ENCODE assay signal across 22 cellular contexts in the genomic region with DNA sequence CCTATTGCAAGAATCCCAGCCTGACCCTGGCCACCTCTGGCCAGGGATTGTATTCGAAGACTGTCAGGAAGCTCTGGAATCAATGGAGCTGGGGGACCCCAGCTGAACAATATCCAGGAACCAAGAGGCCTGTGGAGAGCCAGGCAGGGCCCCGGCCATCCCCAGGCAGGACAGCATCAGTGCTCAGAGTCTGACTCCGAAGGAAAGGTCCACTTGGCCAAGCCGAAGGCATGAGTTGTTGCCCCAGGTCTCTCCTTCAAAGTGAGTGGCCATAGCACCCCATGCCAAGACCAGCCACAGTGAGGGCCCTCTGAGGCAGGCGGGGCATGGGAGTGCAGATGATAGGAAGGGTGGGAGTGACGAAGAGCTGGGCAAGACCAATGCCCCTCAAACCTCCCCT.
A peak's percentile ranks its signal among the peaks of the same experiment; 100 is the strongest.
DNase-seq lines count a peak whose midpoint lies in the region; ATAC-seq, FAIRE-seq and TF ChIP-seq lines count a peak whose summit lies in the region.
"Had no signal": no experiment of that assay in that cellular context is flagged by ENCODE, and none has a peak within 500 bp of the region (broad histone marks: within the 10 kb centered on the region; RNA-seq: fewer than 3 reads in every experiment).

No MANE protein-coding gene starts in this region.

- H3K79me2 ChIP-seq in H1 (ENCODE audit: control insufficient read depth in 1 of 2, insufficient read depth in 2 of 2, low read length in 2 of 2) = no peaks in the 10 kb centered on the region; a peak in 1 of 4 replicates

- H3K4me1 ChIP-seq in HUES48 (ENCODE audit: control insufficient read depth, insufficient read depth, low read length) (peaks cover 54% of the 10 kb centered on the region), H1 (replicated peaks in 1 of 4; ENCODE audit: control insufficient read depth in 3 of 4, insufficient read depth in 4 of 4, low read length in 3 of 4) (peaks cover 11 to 40% (median 34%) of the 10 kb centered on the region in 4 experiments), spleen (peaks cover 0 to 7% (median 0%) of the 10 kb centered on the region in 6 donors)
- H3K4me1 ChIP-seq: BLaER1 had no signal

- H2AK5ac ChIP-seq in H1 (ENCODE audit: low read depth, low read length) = peak overlapping the region; percentile 44; the same call in 1 of the 2 replicates

- in situ Hi-C loops in GM13976 (cut with MboI; ENCODE audit: low sequenced_read_pairs, unreplicated experiment) = no loop called here

- H3K9me3 ChIP-seq in HUES48 (ENCODE audit: control insufficient read depth, insufficient read depth, low read length) (no peaks in the 10 kb centered on the region), H1 (ENCODE audit: insufficient read depth in 2 of 2, low read depth in 1 of 2, low read length in 1 of 2) (no peaks in the 10 kb centered on the region), spleen (peaks cover 0 to 12% (median 0%) of the 10 kb centered on the region in 8 donors)
- H3K9me3 ChIP-seq: BLaER1 had no signal

- peak overlapping the region; percentile 64; the same call in 1 of the 2 replicates for H2BK5ac ChIP-seq in H1 (ENCODE audit: low read depth, low read length)

- H3K56ac ChIP-seq in H1 (replicated peaks; ENCODE audit: insufficient read length, low read depth, low read length) = no peak overlapping the region

- DNase-seq in H1 (ENCODE audit: low read depth in 1 of 2, low spot score in 2 of 2) (peak in 1 of 2 experiments; percentile 39), mesenteric fat pad (ENCODE audit: low spot score) (peak; percentile 65), spleen (no peak), GM13976 (ENCODE audit: low spot score) (no peak), cardiac septum (ENCODE audit: low spot score) (no peak)
- DNase-seq: CD4-positive, CD25-positive, alpha-beta regulatory T cell; CD8-positive, alpha-beta T cell; DMS 273 treated with DMSO at 0.1 percent for 48 hours; DMS79; EL; GDM1; GOT3; H7 had no signal

- H3K36me3 ChIP-seq in HUES48 (ENCODE audit: control insufficient read depth, insufficient read depth, low read length) (no peaks in the 10 kb centered on the region), H1 (ENCODE audit: control insufficient read depth in 2 of 4, insufficient read depth in 4 of 4, low read length in 3 of 4) (no peaks in the 10 kb centered on the region), spleen (no peaks in the 10 kb centered on the region)
- H3K36me3 ChIP-seq: BLaER1 had no signal

- no peak for TF ChIP-seq EP300 in H1 (IDR thresholded peaks at IDR 0.05; ENCODE audit: borderline replicate concordance in 1 of 2, low read depth in 2 of 2, low read length in 2 of 2)

- no peak overlapping the region for H4K5ac ChIP-seq in H1 (ENCODE audit: insufficient read length, low read depth, low read length)

- no peak overlapping the region for H3K23ac ChIP-seq in H1 (ENCODE audit: insufficient read length)

- FAIRE-seq in H1 (lab: Jason Lieb, UNC) = no peak
- FAIRE-seq: A204.1, D721Med, GM12878 had no signal

- no peak for ATAC-seq in GM19035 (IDR thresholded peaks at IDR 0.05; ENCODE audit: unreplicated experiment)
- ATAC-seq: CD8-positive, alpha-beta T cell; GM12878; HCT116 had no signal

- no peak for TF ChIP-seq RAD21 in H1 (IDR thresholded peaks at IDR 0.05 in 1 of 2, conservative IDR thresholded peaks at IDR 0.05 in 1 of 2; ENCODE audit: low read depth in 2 of 2, low read length in 2 of 2)

- H3K4me2 ChIP-seq in H1 (ENCODE audit: insufficient read depth in 1 of 2, low read depth in 2 of 2, low read length in 2 of 2) = no peak overlapping the region
- H3K4me2 ChIP-seq: BLaER1 had no signal

- peak overlapping the region; percentile 91; the same call in 1 of the 2 replicates for H2BK12ac ChIP-seq in H1 (ENCODE audit: low read depth, low read length)

- H3K9ac ChIP-seq in HUES48 (ENCODE audit: low read depth, low read length) = no peak overlapping the region
- H3K9ac ChIP-seq in H1 (replicated peaks in 1 of 4; ENCODE audit: extremely low read depth in 1 of 4, low read depth in 3 of 4, low read length in 3 of 4) = no peak overlapping the region
- H3K9ac ChIP-seq: BLaER1 had no signal

- TF ChIP-seq POLR2A in H1 (IDR thresholded peaks at IDR 0.05; ENCODE audit: control extremely low read depth in 1 of 2, low read depth in 2 of 2, low read length in 2 of 2) (no peak), spleen (IDR thresholded peaks at IDR 0.05) (no peak)

- intact Hi-C loops in spleen (cut with DNase I; ENCODE audit: low total_unique reads) (no loop called here), cardiac septum (cut with DNase I) (no loop called here)

- H3K18ac ChIP-seq in H1 (ENCODE audit: extremely low read depth, low read length) = peak overlapping the region; percentile 27; the same call in 1 of the 2 replicates

- no peak overlapping the region for H4K8ac ChIP-seq in H1 (ENCODE audit: extremely low read depth, insufficient read depth, low read length)

- no peak overlapping the region for H2AFZ ChIP-seq in H1 (ENCODE audit: low read length)

- H3K4me3 ChIP-seq in HUES48 (ENCODE audit: low read depth, low read length) = no peak overlapping the region
- H3K4me3 ChIP-seq in H1 (ENCODE audit: extremely low read depth in 1 of 4, insufficient read depth in 2 of 4, low read depth in 3 of 4, low read length in 4 of 4) = no peak overlapping the region
- H3K4me3 ChIP-seq in spleen = no peak overlapping the region
- H3K4me3 ChIP-seq: BLaER1, GM12878 had no signal

- peak overlapping the region; percentile 74; the same call in 1 of the 2 replicates for H2BK20ac ChIP-seq in H1 (ENCODE audit: low read length)

- no peaks in the 10 kb centered on the region for H4K20me1 ChIP-seq in H1 (replicated peaks in 1 of 2; ENCODE audit: control insufficient read depth in 1 of 2, insufficient read depth in 2 of 2, low read length in 2 of 2)
- H4K20me1 ChIP-seq: BLaER1 had no signal

- H3K23me2 ChIP-seq in H1 (ENCODE audit: low read depth, low read length) = no peaks in the 10 kb centered on the region; the same call in none of the 2 replicates

- H3K27me3 ChIP-seq in HUES48 (ENCODE audit: control insufficient read depth, insufficient read depth, low read length) (0 out of 2 replicates have a peak, but pooled peaks cover 7% of the 10 kb centered on the region), H1 (replicated peaks in 1 of 4; ENCODE audit: control insufficient read depth in 3 of 4, extremely low read depth in 1 of 4, insufficient read depth in 3 of 4, low read length in 3 of 4) (no peaks in the 10 kb centered on the region), spleen (replicated peaks in 1 of 7) (no peaks in the 10 kb centered on the region)
- H3K27me3 ChIP-seq: BLaER1 had no signal

- peak overlapping the region; percentile 34; the same call in 1 of the 2 replicates for H2BK15ac ChIP-seq in H1 (ENCODE audit: low read length)

- H2BK120ac ChIP-seq in H1 (replicated peaks; ENCODE audit: low read depth, low read length) = peak overlapping the region; percentile 75

- CTCF ChIA-PET in H1 (lab: Charles Lee; ENCODE audit: partially characterized antibody) = no interaction called here

- H3K4ac ChIP-seq in H1 (replicated peaks; ENCODE audit: insufficient read length, low read depth, low read length) = no peak overlapping the region

- POLR2A ChIA-PET in H1 (lab: Charles Lee; ENCODE audit: partially characterized antibody) = interaction anchor here (2.6 kb wide), 1 partner anchor 8 kb away, joined by 8 read pairs; no protein-coding TSS in a partner anchor

- 73% methylated on average over 5 of the region's 6 CpGs; no CpG with 5 or more reads in 1 of the 2 experiments for WGBS in H1 (ENCODE audit: extremely low coverage in 1 of 2, insufficient coverage in 1 of 2, insufficient read length in 1 of 2, insufficient replicate concordance in 2 of 2, low coverage in 1 of 2, low lambda C conversion rate in 2 of 2, missing lambda C conversion rate in 1 of 2), 2 experiments
- WGBS in spleen, 5 donors = 43 to 79% (median 62%) methylated on average over 4 to 6 of the region's 6 CpGs

- TF ChIP-seq CTCF in H1 (IDR thresholded peaks at IDR 0.05; ENCODE audit: control extremely low read depth in 1 of 3, insufficient read depth in 1 of 3, low read depth in 1 of 3, low read length in 3 of 3) (no peak), spleen (IDR thresholded peaks at IDR 0.05 in 8 of 11, conservative IDR thresholded peaks at IDR 0.05 in 3 of 11) (no peak), GM13976 (IDR thresholded peaks at IDR 0.05; ENCODE audit: borderline replicate concordance, control extremely low read depth, extremely low read depth, insufficient read depth, missing control alignments) (no peak)

- H3K79me1 ChIP-seq in H1 (ENCODE audit: low read depth, low read length) = no peaks in the 10 kb centered on the region

- H3K27ac ChIP-seq in HUES48 (ENCODE audit: low read depth, low read length) (peak overlapping the region; percentile 9), H1 (ENCODE audit: low read depth, low read length) (no peak overlapping the region), spleen (peak overlapping the region in 6 of 8 donors; percentile 15 to 77 (median 76))
- H3K27ac ChIP-seq: 22Rv1, BLaER1, C4-2B had no signal

- H3K14ac ChIP-seq in H1 (ENCODE audit: insufficient read length) = no peak overlapping the region

- H4K91ac ChIP-seq in H1 (replicated peaks; ENCODE audit: insufficient read length, low read length) = peak overlapping the region; percentile 91

TF ChIP-seq in H1, 55 proteins besides CTCF, POLR2A, EP300 and RAD21:
- TF ChIP-seq, protein P1, sequence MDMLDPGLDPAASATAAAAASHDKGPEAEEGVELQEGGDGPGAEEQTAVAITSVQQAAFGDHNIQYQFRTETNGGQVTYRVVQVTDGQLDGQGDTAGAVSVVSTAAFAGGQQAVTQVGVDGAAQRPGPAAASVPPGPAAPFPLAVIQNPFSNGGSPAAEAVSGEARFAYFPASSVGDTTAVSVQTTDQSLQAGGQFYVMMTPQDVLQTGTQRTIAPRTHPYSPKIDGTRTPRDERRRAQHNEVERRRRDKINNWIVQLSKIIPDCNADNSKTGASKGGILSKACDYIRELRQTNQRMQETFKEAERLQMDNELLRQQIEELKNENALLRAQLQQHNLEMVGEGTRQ (IDR thresholded peaks at IDR 0.05; ENCODE audit: low read length) = no peak
TF ChIP-seq in H1: peak in this region for 0.
